9 cellular contexts compared by ENCODE assay signal in genomic region chr11:64918056-64918455, GRCh38. TPM values are rescaled to one million over a fixed set of nuclear protein-coding genes. Genes with fewer than 3 reads are reported as not detected.
DNase-seq lines count a peak whose midpoint lies in the region; ATAC-seq lines count a peak whose summit lies in the region.
"Had no signal": no experiment of that assay in that cellular context is flagged by ENCODE, and none has a peak within 500 bp of the region (broad histone marks: within the 10 kb centered on the region; RNA-seq: fewer than 3 reads in every experiment).

No MANE protein-coding gene starts in this region.

- H3K9me3 ChIP-seq in subcutaneous abdominal adipose tissue (ENCODE audit: control insufficient read depth in 5 of 5, low read length in 5 of 5), result no peaks in the 10 kb centered on the region

- peaks cover 7 to 33% (median 28%) of the 10 kb centered on the region in 5 donors for H3K4me1 ChIP-seq in subcutaneous abdominal adipose tissue (ENCODE audit: control insufficient read depth in 5 of 5, insufficient read depth in 5 of 5, low read length in 5 of 5)

- ATAC-seq in GM19467 (IDR thresholded peaks at IDR 0.05; ENCODE audit: unreplicated experiment), result no peak

- H3K36me3 ChIP-seq in subcutaneous abdominal adipose tissue (ENCODE audit: control insufficient read depth in 5 of 5, insufficient read depth in 5 of 5, low read length in 5 of 5), result peaks cover 0 to 15% (median 14%) of the 10 kb centered on the region in 5 donors

- H3K27ac ChIP-seq in angular gyrus (ENCODE audit: low read depth, low read length) (peak overlapping the region; percentile 94), subcutaneous abdominal adipose tissue (ENCODE audit: low read depth, low read length) (peak overlapping the region; percentile 60)

- no peaks in the 10 kb centered on the region for H3K27me3 ChIP-seq in subcutaneous abdominal adipose tissue (ENCODE audit: control insufficient read depth in 5 of 5, insufficient read depth in 4 of 5, low read length in 5 of 5)

- DNase-seq in EH (ENCODE audit: low read depth) (peak; percentile 72), LHCN-M2 (ENCODE audit: low read depth) (peak; percentile 49), iris pigment epithelial cell (ENCODE audit: low read depth) (peak; percentile 70), amniotic stem cell (lab: John Stamatoyannopoulos, UW) (no peak), COLO829 (ENCODE audit: low spot score) (no peak)

- peak overlapping the region; percentile 39 to 74 (median 71) for H3K9ac ChIP-seq in subcutaneous abdominal adipose tissue (ENCODE audit: low read length in 5 of 5)

- H3K4me3 ChIP-seq in subcutaneous abdominal adipose tissue (ENCODE audit: low read depth in 1 of 5, low read length in 5 of 5), result peak overlapping the region; percentile 73 to 100 (median 92)

RNA-seq across cellular contexts. Expression of gene ATG2A, which starts 1.0 kb away (rescaled TPM):
- total RNA-seq in LHCN-M2 (2014; rRNA removed), result 17.7 and 22.9 TPM in 2 replicates
- 12.6 TPM for polyA plus RNA-seq in LHCN-M2 (2012)

RNA-seq across cellular contexts. Expression of gene PPP2R5B, which starts 6.4 kb away (rescaled TPM):
- 19.2 and 27.3 TPM in 2 replicates for total RNA-seq in LHCN-M2 (2014; rRNA removed)
- polyA plus RNA-seq in LHCN-M2 (2012), result 15.8 TPM

RNA-seq across cellular contexts. Expression of gene GPHA2, which starts 17.6 kb away (rescaled TPM):
- total RNA-seq in LHCN-M2 (2014; rRNA removed), result not detected in 2 replicates
- polyA plus RNA-seq in LHCN-M2 (2012), result not detected
- total RNA-seq: activated CD8-positive, alpha-beta memory T cell treated with anti-CD3 and anti-CD28 coated beads for 36 hours had no signal

RNA-seq across cellular contexts. Expression of gene EHD1, which starts 39.6 kb away (rescaled TPM):
- 73.5 and 84.6 TPM in 2 replicates for total RNA-seq in LHCN-M2 (2014; rRNA removed)
- 114 TPM for polyA plus RNA-seq in LHCN-M2 (2012)

RNA-seq across cellular contexts. Expression of gene MAJIN, which starts 53.9 kb away (rescaled TPM):
- total RNA-seq in LHCN-M2 (2014; rRNA removed), result not detected in 2 replicates
- polyA plus RNA-seq in LHCN-M2 (2012), result not detected
- total RNA-seq: activated CD8-positive, alpha-beta memory T cell treated with anti-CD3 and anti-CD28 coated beads for 36 hours had no signal

Comparison
In these comparisons a context has a peak if more than half of its experiments do, and no peak if none do; other contexts are left out.
1. DNase-seq: peak in EH (single experiment), LHCN-M2 (single experiment) and iris pigment epithelial cell (single experiment); none in amniotic stem cell (single experiment) and COLO829 (single experiment).